ENCODE assay signal across 1 cellular context in the genomic region with DNA sequence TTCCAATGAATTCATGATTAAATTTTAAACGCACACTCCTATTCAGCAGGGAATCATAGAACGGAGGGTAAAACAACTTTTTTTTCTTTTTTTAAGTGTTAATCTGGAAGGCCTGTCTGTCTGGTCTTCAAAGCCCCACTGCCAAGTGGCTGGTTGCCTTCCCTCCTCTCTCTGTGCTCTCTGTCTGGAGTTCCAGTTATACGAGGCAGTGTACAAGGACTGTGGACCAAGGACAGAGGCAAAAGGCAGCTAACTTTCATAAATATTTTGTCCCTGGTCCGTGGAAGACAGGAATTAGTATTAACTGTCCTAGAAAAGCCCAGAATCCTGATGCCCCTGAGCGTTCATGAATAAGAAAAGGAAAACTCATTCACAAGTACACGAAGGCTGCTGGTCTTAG.
TF ChIP-seq lines count a peak whose summit lies in the region.

No MANE protein-coding gene starts in this region.

TF ChIP-seq in GM23338, 12 proteins besides CTCF, POLR2A, EP300 and RAD21:
- TF ChIP-seq, protein P1, sequence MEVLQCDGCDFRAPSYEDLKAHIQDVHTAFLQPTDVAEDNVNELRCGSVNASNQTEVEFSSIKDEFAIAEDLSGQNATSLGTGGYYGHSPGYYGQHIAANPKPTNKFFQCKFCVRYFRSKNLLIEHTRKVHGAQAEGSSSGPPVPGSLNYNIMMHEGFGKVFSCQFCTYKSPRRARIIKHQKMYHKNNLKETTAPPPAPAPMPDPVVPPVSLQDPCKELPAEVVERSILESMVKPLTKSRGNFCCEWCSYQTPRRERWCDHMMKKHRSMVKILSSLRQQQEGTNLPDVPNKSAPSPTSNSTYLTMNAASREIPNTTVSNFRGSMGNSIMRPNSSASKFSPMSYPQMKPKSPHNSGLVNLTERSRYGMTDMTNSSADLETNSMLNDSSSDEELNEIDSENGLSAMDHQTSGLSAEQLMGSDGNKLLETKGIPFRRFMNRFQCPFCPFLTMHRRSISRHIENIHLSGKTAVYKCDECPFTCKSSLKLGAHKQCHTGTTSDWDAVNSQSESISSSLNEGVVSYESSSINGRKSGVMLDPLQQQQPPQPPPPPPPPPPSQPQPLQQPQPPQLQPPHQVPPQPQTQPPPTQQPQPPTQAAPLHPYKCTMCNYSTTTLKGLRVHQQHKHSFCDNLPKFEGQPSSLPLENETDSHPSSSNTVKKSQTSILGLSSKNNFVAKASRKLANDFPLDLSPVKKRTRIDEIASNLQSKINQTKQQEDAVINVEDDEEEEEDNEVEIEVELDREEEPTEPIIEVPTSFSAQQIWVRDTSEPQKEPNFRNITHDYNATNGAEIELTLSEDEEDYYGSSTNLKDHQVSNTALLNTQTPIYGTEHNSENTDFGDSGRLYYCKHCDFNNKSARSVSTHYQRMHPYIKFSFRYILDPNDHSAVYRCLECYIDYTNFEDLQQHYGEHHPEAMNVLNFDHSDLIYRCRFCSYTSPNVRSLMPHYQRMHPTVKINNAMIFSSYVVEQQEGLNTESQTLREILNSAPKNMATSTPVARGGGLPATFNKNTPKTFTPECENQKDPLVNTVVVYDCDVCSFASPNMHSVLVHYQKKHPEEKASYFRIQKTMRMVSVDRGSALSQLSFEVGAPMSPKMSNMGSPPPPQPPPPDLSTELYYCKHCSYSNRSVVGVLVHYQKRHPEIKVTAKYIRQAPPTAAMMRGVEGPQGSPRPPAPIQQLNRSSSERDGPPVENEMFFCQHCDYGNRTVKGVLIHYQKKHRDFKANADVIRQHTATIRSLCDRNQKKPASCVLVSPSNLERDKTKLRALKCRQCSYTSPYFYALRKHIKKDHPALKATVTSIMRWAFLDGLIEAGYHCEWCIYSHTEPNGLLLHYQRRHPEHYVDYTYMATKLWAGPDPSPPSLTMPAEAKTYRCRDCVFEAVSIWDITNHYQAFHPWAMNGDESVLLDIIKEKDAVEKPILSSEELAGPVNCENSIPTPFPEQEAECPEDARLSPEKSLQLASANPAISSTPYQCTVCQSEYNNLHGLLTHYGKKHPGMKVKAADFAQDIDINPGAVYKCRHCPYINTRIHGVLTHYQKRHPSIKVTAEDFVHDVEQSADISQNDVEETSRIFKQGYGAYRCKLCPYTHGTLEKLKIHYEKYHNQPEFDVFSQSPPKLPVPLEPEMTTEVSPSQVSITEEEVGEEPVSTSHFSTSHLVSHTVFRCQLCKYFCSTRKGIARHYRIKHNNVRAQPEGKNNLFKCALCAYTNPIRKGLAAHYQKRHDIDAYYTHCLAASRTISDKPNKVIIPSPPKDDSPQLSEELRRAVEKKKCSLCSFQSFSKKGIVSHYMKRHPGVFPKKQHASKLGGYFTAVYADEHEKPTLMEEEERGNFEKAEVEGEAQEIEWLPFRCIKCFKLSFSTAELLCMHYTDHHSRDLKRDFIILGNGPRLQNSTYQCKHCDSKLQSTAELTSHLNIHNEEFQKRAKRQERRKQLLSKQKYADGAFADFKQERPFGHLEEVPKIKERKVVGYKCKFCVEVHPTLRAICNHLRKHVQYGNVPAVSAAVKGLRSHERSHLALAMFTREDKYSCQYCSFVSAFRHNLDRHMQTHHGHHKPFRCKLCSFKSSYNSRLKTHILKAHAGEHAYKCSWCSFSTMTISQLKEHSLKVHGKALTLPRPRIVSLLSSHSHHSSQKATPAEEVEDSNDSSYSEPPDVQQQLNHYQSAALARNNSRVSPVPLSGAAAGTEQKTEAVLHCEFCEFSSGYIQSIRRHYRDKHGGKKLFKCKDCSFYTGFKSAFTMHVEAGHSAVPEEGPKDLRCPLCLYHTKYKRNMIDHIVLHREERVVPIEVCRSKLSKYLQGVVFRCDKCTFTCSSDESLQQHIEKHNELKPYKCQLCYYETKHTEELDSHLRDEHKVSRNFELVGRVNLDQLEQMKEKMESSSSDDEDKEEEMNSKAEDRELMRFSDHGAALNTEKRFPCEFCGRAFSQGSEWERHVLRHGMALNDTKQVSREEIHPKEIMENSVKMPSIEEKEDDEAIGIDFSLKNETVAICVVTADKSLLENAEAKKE (CRISPR knock-in tag; IDR thresholded peaks at IDR 0.05) = no peak
- TF ChIP-seq NANOG (IDR thresholded peaks at IDR 0.05; ENCODE audit: borderline replicate concordance) (no peak), ZNF114 (CRISPR knock-in tag; IDR thresholded peaks at IDR 0.05) (no peak), JUNB (IDR thresholded peaks at IDR 0.05; ENCODE audit: unreplicated experiment) (no peak), STAT1 (IDR thresholded peaks at IDR 0.05; ENCODE audit: unreplicated experiment) (no peak), ZNF331 (CRISPR knock-in tag; IDR thresholded peaks at IDR 0.05; ENCODE audit: low read depth) (no peak), EZH2 (IDR thresholded peaks at IDR 0.05; ENCODE audit: low read depth, unreplicated experiment) (no peak), POLR2AphosphoS5 (IDR thresholded peaks at IDR 0.05; ENCODE audit: low read depth) (no peak), CREB1 (CRISPR knock-in tag; IDR thresholded peaks at IDR 0.05; ENCODE audit: low read depth) (no peak), EZH2phosphoT487 (IDR thresholded peaks at IDR 0.05; ENCODE audit: unreplicated experiment) (no peak)
- TF ChIP-seq, protein P2, sequence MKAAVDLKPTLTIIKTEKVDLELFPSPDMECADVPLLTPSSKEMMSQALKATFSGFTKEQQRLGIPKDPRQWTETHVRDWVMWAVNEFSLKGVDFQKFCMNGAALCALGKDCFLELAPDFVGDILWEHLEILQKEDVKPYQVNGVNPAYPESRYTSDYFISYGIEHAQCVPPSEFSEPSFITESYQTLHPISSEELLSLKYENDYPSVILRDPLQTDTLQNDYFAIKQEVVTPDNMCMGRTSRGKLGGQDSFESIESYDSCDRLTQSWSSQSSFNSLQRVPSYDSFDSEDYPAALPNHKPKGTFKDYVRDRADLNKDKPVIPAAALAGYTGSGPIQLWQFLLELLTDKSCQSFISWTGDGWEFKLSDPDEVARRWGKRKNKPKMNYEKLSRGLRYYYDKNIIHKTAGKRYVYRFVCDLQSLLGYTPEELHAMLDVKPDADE (IDR thresholded peaks at IDR 0.05) = no peak
- TF ChIP-seq, protein P3, sequence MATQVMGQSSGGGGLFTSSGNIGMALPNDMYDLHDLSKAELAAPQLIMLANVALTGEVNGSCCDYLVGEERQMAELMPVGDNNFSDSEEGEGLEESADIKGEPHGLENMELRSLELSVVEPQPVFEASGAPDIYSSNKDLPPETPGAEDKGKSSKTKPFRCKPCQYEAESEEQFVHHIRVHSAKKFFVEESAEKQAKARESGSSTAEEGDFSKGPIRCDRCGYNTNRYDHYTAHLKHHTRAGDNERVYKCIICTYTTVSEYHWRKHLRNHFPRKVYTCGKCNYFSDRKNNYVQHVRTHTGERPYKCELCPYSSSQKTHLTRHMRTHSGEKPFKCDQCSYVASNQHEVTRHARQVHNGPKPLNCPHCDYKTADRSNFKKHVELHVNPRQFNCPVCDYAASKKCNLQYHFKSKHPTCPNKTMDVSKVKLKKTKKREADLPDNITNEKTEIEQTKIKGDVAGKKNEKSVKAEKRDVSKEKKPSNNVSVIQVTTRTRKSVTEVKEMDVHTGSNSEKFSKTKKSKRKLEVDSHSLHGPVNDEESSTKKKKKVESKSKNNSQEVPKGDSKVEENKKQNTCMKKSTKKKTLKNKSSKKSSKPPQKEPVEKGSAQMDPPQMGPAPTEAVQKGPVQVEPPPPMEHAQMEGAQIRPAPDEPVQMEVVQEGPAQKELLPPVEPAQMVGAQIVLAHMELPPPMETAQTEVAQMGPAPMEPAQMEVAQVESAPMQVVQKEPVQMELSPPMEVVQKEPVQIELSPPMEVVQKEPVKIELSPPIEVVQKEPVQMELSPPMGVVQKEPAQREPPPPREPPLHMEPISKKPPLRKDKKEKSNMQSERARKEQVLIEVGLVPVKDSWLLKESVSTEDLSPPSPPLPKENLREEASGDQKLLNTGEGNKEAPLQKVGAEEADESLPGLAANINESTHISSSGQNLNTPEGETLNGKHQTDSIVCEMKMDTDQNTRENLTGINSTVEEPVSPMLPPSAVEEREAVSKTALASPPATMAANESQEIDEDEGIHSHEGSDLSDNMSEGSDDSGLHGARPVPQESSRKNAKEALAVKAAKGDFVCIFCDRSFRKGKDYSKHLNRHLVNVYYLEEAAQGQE (IDR thresholded peaks at IDR 0.05; ENCODE audit: unreplicated experiment) = no peak
TF ChIP-seq in GM23338: peak in this region for 0.
